Comparison of ENCODE assay signal across 2 cellular contexts in genomic region chr18:70377317-70377799, GRCh38.
TF ChIP-seq lines count a peak whose summit lies in the region.

No MANE protein-coding gene starts in this region.

TF ChIP-seq in SK-N-SH, 30 proteins besides CTCF, POLR2A, EP300 and RAD21 (continued from another document):
- no peak for TF ChIP-seq REST (IDR thresholded peaks at IDR 0.05; ENCODE audit: low read depth, low read length)
- TF ChIP-seq MEF2A (IDR thresholded peaks at IDR 0.05; ENCODE audit: borderline replicate concordance, low read depth): no peak
- TF ChIP-seq, protein P1, sequence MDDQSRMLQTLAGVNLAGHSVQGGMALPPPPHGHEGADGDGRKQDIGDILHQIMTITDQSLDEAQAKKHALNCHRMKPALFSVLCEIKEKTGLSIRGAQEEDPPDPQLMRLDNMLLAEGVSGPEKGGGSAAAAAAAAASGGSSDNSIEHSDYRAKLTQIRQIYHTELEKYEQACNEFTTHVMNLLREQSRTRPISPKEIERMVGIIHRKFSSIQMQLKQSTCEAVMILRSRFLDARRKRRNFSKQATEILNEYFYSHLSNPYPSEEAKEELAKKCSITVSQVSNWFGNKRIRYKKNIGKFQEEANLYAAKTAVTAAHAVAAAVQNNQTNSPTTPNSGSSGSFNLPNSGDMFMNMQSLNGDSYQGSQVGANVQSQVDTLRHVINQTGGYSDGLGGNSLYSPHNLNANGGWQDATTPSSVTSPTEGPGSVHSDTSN (IDR thresholded peaks at IDR 0.05): no peak
- no peak for TF ChIP-seq SMC3 (IDR thresholded peaks at IDR 0.05; ENCODE audit: low read depth, low read length)
- TF ChIP-seq RCOR1 (IDR thresholded peaks at IDR 0.05; ENCODE audit: low read length): no peak
- TF ChIP-seq EZH2phosphoT487 (IDR thresholded peaks at IDR 0.05; ENCODE audit: borderline replicate concordance, low read depth): no peak
- no peak for TF ChIP-seq TAF1 (IDR thresholded peaks at IDR 0.05; ENCODE audit: borderline replicate concordance, low read depth, low read length)
- TF ChIP-seq MXI1 (IDR thresholded peaks at IDR 0.05; ENCODE audit: low read depth, low read length): no peak
- TF ChIP-seq FOXM1 (IDR thresholded peaks at IDR 0.05; ENCODE audit: low read depth): no peak
- no peak for TF ChIP-seq POLR2AphosphoS5 (IDR thresholded peaks at IDR 0.05; ENCODE audit: low read depth, low read length)
- TF ChIP-seq RXRA (IDR thresholded peaks at IDR 0.05; ENCODE audit: borderline replicate concordance, low read depth): no peak
- no peak for TF ChIP-seq CHD2 (IDR thresholded peaks at IDR 0.05; ENCODE audit: low read length, partially characterized antibody)
- no peak for TF ChIP-seq NFIC (IDR thresholded peaks at IDR 0.05; ENCODE audit: borderline replicate concordance)
- TF ChIP-seq TCF12 (IDR thresholded peaks at IDR 0.05): no peak
- TF ChIP-seq RFX5 (IDR thresholded peaks at IDR 0.05; ENCODE audit: low read length): no peak

TF ChIP-seq in SK-N-SH treated with all-trans-retinoic acid at 6 μM for 48 hours, 23 proteins besides CTCF, POLR2A, EP300 and RAD21 (continued from another document):
- TF ChIP-seq RARB (CRISPR knock-in tag; IDR thresholded peaks at IDR 0.05): no peak
- no peak for TF ChIP-seq TOX (CRISPR knock-in tag; IDR thresholded peaks at IDR 0.05; ENCODE audit: borderline replicate concordance)
- TF ChIP-seq, protein P2, sequence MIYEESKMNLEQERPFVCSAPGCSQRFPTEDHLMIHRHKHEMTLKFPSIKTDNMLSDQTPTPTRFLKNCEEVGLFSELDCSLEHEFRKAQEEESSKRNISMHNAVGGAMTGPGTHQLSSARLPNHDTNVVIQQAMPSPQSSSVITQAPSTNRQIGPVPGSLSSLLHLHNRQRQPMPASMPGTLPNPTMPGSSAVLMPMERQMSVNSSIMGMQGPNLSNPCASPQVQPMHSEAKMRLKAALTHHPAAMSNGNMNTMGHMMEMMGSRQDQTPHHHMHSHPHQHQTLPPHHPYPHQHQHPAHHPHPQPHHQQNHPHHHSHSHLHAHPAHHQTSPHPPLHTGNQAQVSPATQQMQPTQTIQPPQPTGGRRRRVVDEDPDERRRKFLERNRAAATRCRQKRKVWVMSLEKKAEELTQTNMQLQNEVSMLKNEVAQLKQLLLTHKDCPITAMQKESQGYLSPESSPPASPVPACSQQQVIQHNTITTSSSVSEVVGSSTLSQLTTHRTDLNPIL (CRISPR knock-in tag; IDR thresholded peaks at IDR 0.05; ENCODE audit: low read depth): no peak
- TF ChIP-seq ZNF8 (CRISPR knock-in tag; IDR thresholded peaks at IDR 0.05): no peak
- TF ChIP-seq, protein P3, sequence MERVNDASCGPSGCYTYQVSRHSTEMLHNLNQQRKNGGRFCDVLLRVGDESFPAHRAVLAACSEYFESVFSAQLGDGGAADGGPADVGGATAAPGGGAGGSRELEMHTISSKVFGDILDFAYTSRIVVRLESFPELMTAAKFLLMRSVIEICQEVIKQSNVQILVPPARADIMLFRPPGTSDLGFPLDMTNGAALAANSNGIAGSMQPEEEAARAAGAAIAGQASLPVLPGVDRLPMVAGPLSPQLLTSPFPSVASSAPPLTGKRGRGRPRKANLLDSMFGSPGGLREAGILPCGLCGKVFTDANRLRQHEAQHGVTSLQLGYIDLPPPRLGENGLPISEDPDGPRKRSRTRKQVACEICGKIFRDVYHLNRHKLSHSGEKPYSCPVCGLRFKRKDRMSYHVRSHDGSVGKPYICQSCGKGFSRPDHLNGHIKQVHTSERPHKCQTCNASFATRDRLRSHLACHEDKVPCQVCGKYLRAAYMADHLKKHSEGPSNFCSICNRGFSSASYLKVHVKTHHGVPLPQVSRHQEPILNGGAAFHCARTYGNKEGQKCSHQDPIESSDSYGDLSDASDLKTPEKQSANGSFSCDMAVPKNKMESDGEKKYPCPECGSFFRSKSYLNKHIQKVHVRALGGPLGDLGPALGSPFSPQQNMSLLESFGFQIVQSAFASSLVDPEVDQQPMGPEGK (CRISPR knock-in tag; IDR thresholded peaks at IDR 0.05; ENCODE audit: borderline replicate concordance): no peak
- no peak for TF ChIP-seq POU6F1 (CRISPR knock-in tag; IDR thresholded peaks at IDR 0.05; ENCODE audit: borderline replicate concordance, low read depth)
- no peak for TF ChIP-seq GLIS3 (CRISPR knock-in tag; IDR thresholded peaks at IDR 0.05)
